ENCODE assay signal across 8 cellular contexts in genomic region chr12:120356567-120357030, GRCh38. TPM values are rescaled to one million over a fixed set of nuclear protein-coding genes. Genes with fewer than 3 reads are reported as not detected.
DNase-seq lines count a peak whose midpoint lies in the region; ATAC-seq, FAIRE-seq and TF ChIP-seq lines count a peak whose summit lies in the region.

No MANE protein-coding gene starts in this region.

- peak; percentile 95 for ATAC-seq in stimulated activated naive CD8-positive, alpha-beta T cell treated with anti-CD3 and anti-CD28 coated beads, Interleukin-15, Interleukin-2, amounts not matched to agents 100 U/mL and 50 U/mL, for 24 hours
- no peak for ATAC-seq in HG02642 (IDR thresholded peaks at IDR 0.05; ENCODE audit: poor library complexity, unreplicated experiment)

- no peak overlapping the region for H3K4me3 Mint-ChIP-seq in neural progenitor cell

- H3K9me3 ChIP-seq in HUES48 (ENCODE audit: control insufficient read depth, insufficient read depth, low read length) (no peaks in the 10 kb centered on the region), neural progenitor cell (ENCODE audit: low read depth) (no peaks in the 10 kb centered on the region)

- TF ChIP-seq CTCF in fibroblast of mammary gland (conservative IDR thresholded peaks at IDR 0.05; ENCODE audit: control insufficient read depth, insufficient read depth, low read depth, low read length) (peak; percentile 89), neural progenitor cell (IDR thresholded peaks at IDR 0.05) (peak; percentile 87)

- H3K27ac Mint-ChIP-seq in neural progenitor cell, result peak overlapping the region; percentile 72

- no peaks in the 10 kb centered on the region for H3K9me3 Mint-ChIP-seq in neural progenitor cell

- H3K79me2 ChIP-seq in neural progenitor cell (ENCODE audit: low read depth), result peaks cover 41% of the 10 kb centered on the region

- H3K36me3 Mint-ChIP-seq in neural progenitor cell, result peaks cover 56% of the 10 kb centered on the region

- H3K27me3 Mint-ChIP-seq in neural progenitor cell (ENCODE audit: insufficient read depth, low read depth), result peaks cover 8% of the 10 kb centered on the region

- peaks cover 65% of the 10 kb centered on the region for H3F3A ChIP-seq in neural progenitor cell (ENCODE audit: low read depth)

- H3K4me3 ChIP-seq in HUES48 (ENCODE audit: low read depth, low read length) (no peak overlapping the region), fibroblast of mammary gland (ENCODE audit: control insufficient read depth, low read depth, low read length) (no peak overlapping the region), neural progenitor cell (no peak overlapping the region)

- peak; percentile 88 for FAIRE-seq in RCC 7860 (lab: Jason Lieb, UNC)

- peaks cover 70% of the 10 kb centered on the region for H4K20me1 ChIP-seq in neural progenitor cell (ENCODE audit: low read depth)

- DNase-seq in DMS 273 (lab: John Stamatoyannopoulos, UW; ENCODE audit: unreplicated experiment) (peak; percentile 75), RCC 7860 (ENCODE audit: low spot score) (peak; percentile 95), fibroblast of mammary gland (ENCODE audit: low read depth) (peak; percentile 90), neural progenitor cell (ENCODE audit: low spot score) (peak; percentile 81)
- DNase-seq in activated T-cell treated with anti-CD3 and anti-CD28 coated beads, Interleukin-2, amount 50 U/mL, for 48 hours, result peak; percentile 79 to 88
- peak; percentile 82 for DNase-seq in stimulated activated naive CD8-positive, alpha-beta T cell treated with anti-CD3 and anti-CD28 coated beads, Interleukin-15, Interleukin-2, amounts not matched to agents 100 U/mL and 50 U/mL, for 24 hours

- no peak overlapping the region for H3K4me2 ChIP-seq in neural progenitor cell

- peaks cover 51% of the 10 kb centered on the region for H3K4me1 Mint-ChIP-seq in neural progenitor cell

- no peaks in the 10 kb centered on the region for H3K27me3 ChIP-seq in HUES48 (ENCODE audit: control insufficient read depth, insufficient read depth, low read length)
- H3K27me3 ChIP-seq in neural progenitor cell, result no peaks in the 10 kb centered on the region

- H3K9ac ChIP-seq in HUES48 (ENCODE audit: low read depth, low read length) (no peak overlapping the region), neural progenitor cell (no peak overlapping the region)

- no peak overlapping the region for H2AFZ ChIP-seq in neural progenitor cell (replicated peaks)

- H3K4me1 ChIP-seq in HUES48 (ENCODE audit: control insufficient read depth, insufficient read depth, low read length) (peaks cover 22% of the 10 kb centered on the region), neural progenitor cell (peaks cover 27% of the 10 kb centered on the region)

- H3K36me3 ChIP-seq in HUES48 (ENCODE audit: control insufficient read depth, insufficient read depth, low read length), result peaks cover 70% of the 10 kb centered on the region
- H3K36me3 ChIP-seq in neural progenitor cell, result peaks cover 22% of the 10 kb centered on the region

- peak overlapping the region; percentile 88 for H3K27ac ChIP-seq in HUES48 (ENCODE audit: low read depth, low read length)
- no peak overlapping the region for H3K27ac ChIP-seq in neural progenitor cell

RNA-seq across cellular contexts. Expression of gene MSI1, which starts 12.4 kb away (rescaled TPM):
- 40.2 and 48.6 TPM in 2 replicates for total RNA-seq in neural progenitor cell (ENCODE audit: low replicate concordance)

RNA-seq across cellular contexts. Expression of gene PLA2G1B, which starts 29.0 kb away (rescaled TPM):
- not detected in 2 replicates for total RNA-seq in neural progenitor cell (ENCODE audit: low replicate concordance)

RNA-seq across cellular contexts. Expression of gene SIRT4, which starts 54.5 kb away (rescaled TPM):
- total RNA-seq in neural progenitor cell (ENCODE audit: low replicate concordance), result 3.8 and 6.8 TPM in 2 replicates
